39 cellular contexts compared by ENCODE assay signal in genomic region chr6:22593895-22594294, GRCh38. TPM values are rescaled to one million over a fixed set of nuclear protein-coding genes. Genes with fewer than 3 reads are reported as not detected.
"Had no signal": no experiment of that assay in that cellular context is flagged by ENCODE, and none has a peak within 500 bp of the region (broad histone marks: within the 10 kb centered on the region; RNA-seq: fewer than 3 reads in every experiment).

No MANE protein-coding gene starts in this region.

- DNase-seq: Karpas-422, Kasumi-1, MG63, MM.1S, MV-4-11, NCI-H1048, NCI-H1092, NCI-H1092 treated with DMSO at 0.1 percent for 48 hours, NCI-H1105, NCI-H1105 treated with DMSO at 0.1 percent for 48 hours, NCI-H1417, NCI-H1417 treated with DMSO at 0.1 percent for 48 hours, NCI-H1436, NCI-H1436 treated with DMSO at 0.1 percent for 48 hours, NCI-H146, NCI-H1694, NCI-H1694 treated with DMSO at 0.1 percent for 48 hours, NCI-H187, NCI-H187 treated with DMSO at 0.1 percent for 48 hours, NCI-H1930, NCI-H2029, NCI-H2029 treated with DMSO at 0.1 percent for 48 hours, NCI-H2081, NCI-H2081 treated with DMSO at 0.1 percent for 48 hours, NCI-H2107, NCI-H2171, NCI-H2171 treated with DMSO at 0.1 percent for 48 hours, NCI-H2227 treated with DMSO at 0.1 percent for 48 hours, NCI-H226, NCI-H345, NCI-H446, NCI-H446 treated with DMSO at 0.1 percent for 48 hours, NCI-H510A, NCI-H510A treated with DMSO at 0.1 percent for 48 hours, NCI-H524 had no signal

- H3K36me3 ChIP-seq: MG63 had no signal

- H3K4me3 ChIP-seq: MG63 had no signal

- H3K27me3 ChIP-seq: MG63 had no signal

- H3K9me3 ChIP-seq: MG63 had no signal

RNA-seq across cellular contexts. Expression of gene HDGFL1, which starts 24.5 kb away (rescaled TPM):
- total RNA-seq: LHCN-M2, M059J, MCF 10A, NCI-H460 had no signal
